In the genomic region with DNA sequence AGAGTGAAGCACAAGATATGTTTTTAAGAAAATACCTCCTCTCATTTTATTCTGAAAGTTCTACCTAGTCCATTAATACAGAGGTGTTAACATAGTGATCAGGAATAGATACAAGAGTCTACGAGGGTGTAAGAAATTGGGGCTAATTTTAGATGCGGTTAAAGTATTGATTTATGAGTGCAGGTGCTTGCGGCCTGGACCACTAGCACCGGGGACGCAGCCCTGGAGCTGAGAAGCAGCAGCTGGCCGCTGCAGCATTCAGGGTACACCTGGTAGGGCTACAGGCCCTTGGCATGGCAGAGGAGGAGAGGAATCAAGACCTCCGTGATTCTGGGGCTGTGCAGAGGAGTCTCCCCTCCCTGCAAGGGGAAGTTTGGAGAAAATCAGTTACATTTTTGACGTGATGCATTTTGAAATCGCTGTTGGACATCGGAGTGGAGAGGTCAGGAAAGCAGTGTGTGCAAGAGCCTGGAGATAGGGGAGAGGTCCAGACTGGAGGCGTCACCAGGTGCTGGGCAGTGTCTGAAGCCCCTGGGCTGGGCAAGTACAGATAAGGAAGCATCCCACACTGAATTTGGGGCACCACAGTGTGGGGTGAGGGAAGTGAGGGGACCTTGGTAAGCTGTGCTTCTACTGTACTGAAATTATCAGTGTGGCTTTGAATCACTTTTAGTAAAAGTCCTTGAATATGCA, we compare ENCODE assay signal across 19 cellular contexts.
DNase-seq lines count a peak whose midpoint lies in the region; ATAC-seq and TF ChIP-seq lines count a peak whose summit lies in the region.
"Had no signal": no experiment of that assay in that cellular context is flagged by ENCODE, and none has a peak within 500 bp of the region (broad histone marks: within the 10 kb centered on the region; RNA-seq: fewer than 3 reads in every experiment).

No MANE protein-coding gene starts in this region.

- H3K27ac ChIP-seq in DOHH2 (ENCODE audit: low read depth, low read length) (peak overlapping the region; percentile 64), stomach (no peak overlapping the region)
- H3K27ac ChIP-seq: left lung had no signal

- TF ChIP-seq CTCF in DOHH2 (IDR thresholded peaks at IDR 0.05; ENCODE audit: low read depth, low read length, poor library complexity, severe bottlenecking) = no peak
- no peak for TF ChIP-seq CTCF in stomach (IDR thresholded peaks at IDR 0.05)
- TF ChIP-seq CTCF in osteocyte (IDR thresholded peaks at IDR 0.05) = no peak

- H3K36me3 ChIP-seq in DOHH2 (ENCODE audit: control insufficient read depth, low read length) = no peaks in the 10 kb centered on the region
- no peaks in the 10 kb centered on the region for H3K36me3 ChIP-seq in stomach
- H3K36me3 ChIP-seq: left lung had no signal

- H3K4me3 ChIP-seq in DOHH2 (ENCODE audit: low read length) (peak overlapping the region; percentile 51), stomach (no peak overlapping the region)
- H3K4me3 ChIP-seq: left lung had no signal

- H3K36me3 Mint-ChIP-seq in osteocyte (ENCODE audit: unreplicated experiment) = no peaks in the 10 kb centered on the region
- H3K36me3 Mint-ChIP-seq: activated naive CD8-positive, alpha-beta T cell; CD14-positive monocyte had no signal

- 70 to 80% (median 71%) methylated on average over 11 of the region's 11 CpGs for WGBS in stomach, 5 donors

- no peaks in the 10 kb centered on the region for H3K27me3 Mint-ChIP-seq in osteocyte (ENCODE audit: unreplicated experiment)

- ATAC-seq in GM19035 (IDR thresholded peaks at IDR 0.05; ENCODE audit: unreplicated experiment) (peak; percentile 50), HG03432 (IDR thresholded peaks at IDR 0.05; ENCODE audit: unreplicated experiment) (peak; percentile 78), left lobe of liver (no peak)
- ATAC-seq: HCT116, left lung, Panc1, SK-N-SH treated with all-trans-retinoic acid at 6 μM for 48 hours had no signal

- no peak for TF ChIP-seq EP300 in stomach (IDR thresholded peaks at IDR 0.05)

- peaks cover 36% of the 10 kb centered on the region for H3K4me1 ChIP-seq in DOHH2 (ENCODE audit: control insufficient read depth, low read length)
- no peaks in the 10 kb centered on the region for H3K4me1 ChIP-seq in stomach
- H3K4me1 ChIP-seq: left lung had no signal

- peak overlapping the region; percentile 45 for H3K4me2 ChIP-seq in DOHH2 (ENCODE audit: low read length)

- TF ChIP-seq POLR2A in stomach (IDR thresholded peaks at IDR 0.05) = no peak

- H3F3A ChIP-seq in DOHH2 (ENCODE audit: control insufficient read depth, insufficient read depth) = no peaks in the 10 kb centered on the region

- intact Hi-C loops in stomach (cut with DNase I; ENCODE audit: low total_unique reads) = no loop called here

- DNase-seq in SHP77 treated with DMSO at 0.1 percent for 48 hours (lab: John Stamatoyannopoulos, UW) = peak; percentile 51
- no peak for DNase-seq in left lobe of liver (ENCODE audit: low spot score)
- no peak for DNase-seq in cortex of kidney (lab: John Stamatoyannopoulos, UW)
- DNase-seq in stomach = no peak
- DNase-seq in osteocyte (ENCODE audit: extremely low spot score, unreplicated experiment) = no peak
- DNase-seq: activated T-cell treated with anti-CD3 and anti-CD28 coated beads, Interleukin-2, amount 50 U/mL, for 48 hours; glutamatergic neuron; Kasumi-1; NCI-H1436; T-helper 9 cell had no signal

- no peaks in the 10 kb centered on the region for H3K9me3 Mint-ChIP-seq in osteocyte (ENCODE audit: unreplicated experiment)

- no peaks in the 10 kb centered on the region for H3K9me2 ChIP-seq in DOHH2 (replicated peaks; ENCODE audit: control insufficient read depth, low read length)

- H3K79me2 ChIP-seq in DOHH2 (ENCODE audit: control insufficient read depth, low read length) = no peaks in the 10 kb centered on the region

- H3K4me3 Mint-ChIP-seq in osteocyte (ENCODE audit: unreplicated experiment) = no peak overlapping the region
- H3K4me3 Mint-ChIP-seq: activated naive CD8-positive, alpha-beta T cell; CD14-positive monocyte had no signal

- H3K9me3 ChIP-seq in DOHH2 (ENCODE audit: control insufficient read depth, insufficient read depth, low read length) (peaks cover 4% of the 10 kb centered on the region; the same call in 1 of the 2 replicates), stomach (no peaks in the 10 kb centered on the region)
- H3K9me3 ChIP-seq: left lung had no signal

- H3K27ac Mint-ChIP-seq in osteocyte (ENCODE audit: unreplicated experiment) = no peak overlapping the region
- H3K27ac Mint-ChIP-seq: activated naive CD8-positive, alpha-beta T cell; CD14-positive monocyte had no signal

- H4K20me1 ChIP-seq in DOHH2 (ENCODE audit: control insufficient read depth, insufficient read depth, low read depth, low read length) = no peaks in the 10 kb centered on the region

- no peaks in the 10 kb centered on the region for H3K4me1 Mint-ChIP-seq in osteocyte (ENCODE audit: unreplicated experiment)
- H3K4me1 Mint-ChIP-seq: CD14-positive monocyte had no signal

- no peaks in the 10 kb centered on the region for H3K27me3 ChIP-seq in DOHH2 (ENCODE audit: control insufficient read depth, low read length)
- H3K27me3 ChIP-seq in stomach = no peaks in the 10 kb centered on the region
- H3K27me3 ChIP-seq: left lung had no signal
